In the genomic region with DNA sequence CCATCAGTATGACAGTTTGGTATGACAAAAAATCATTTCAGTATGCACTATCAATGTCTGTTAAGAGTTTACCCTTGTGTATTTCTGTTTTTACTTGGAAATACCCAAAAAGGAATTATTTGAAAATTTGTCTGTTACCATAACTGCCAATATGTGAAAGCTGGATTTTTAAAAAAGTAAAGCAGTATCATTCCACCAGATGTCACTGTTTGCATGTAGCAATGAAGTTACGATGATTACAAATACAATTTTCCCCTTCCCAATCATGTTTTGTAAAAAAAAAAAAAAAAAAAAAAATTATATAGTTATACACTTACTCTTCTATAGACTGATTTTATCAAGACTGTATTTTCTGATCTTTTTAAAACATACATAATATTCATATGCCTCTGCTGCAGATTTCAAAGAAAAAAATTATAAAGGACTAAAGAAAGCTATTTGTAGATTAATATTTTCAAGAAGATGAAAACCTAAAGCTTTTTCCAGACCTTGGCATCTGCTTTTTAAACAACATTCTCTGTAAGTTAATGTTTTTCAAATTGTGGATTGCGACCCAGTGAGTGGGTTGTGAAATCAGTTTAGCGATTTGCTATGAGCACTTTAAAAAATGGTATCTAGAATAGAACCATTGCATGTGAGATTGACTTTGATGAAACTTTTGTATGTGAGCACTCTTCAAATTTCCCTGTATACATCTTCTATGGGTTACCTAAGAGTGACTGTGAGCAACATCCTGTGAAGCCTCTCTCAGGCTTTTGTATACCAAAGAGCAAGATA, we compare ENCODE assay signal across 8 cellular contexts.
DNase-seq lines count a peak whose midpoint lies in the region; ATAC-seq, FAIRE-seq and TF ChIP-seq lines count a peak whose summit lies in the region.
"Had no signal": no experiment of that assay in that cellular context is flagged by ENCODE, and none has a peak within 500 bp of the region (broad histone marks: within the 10 kb centered on the region; RNA-seq: fewer than 3 reads in every experiment).

No MANE protein-coding gene starts in this region.

- BruUV-seq in mammary epithelial cell (replicated peaks; lab: Mats Ljungman, UMichigan) = no TSS peak

- in situ Hi-C loops in mammary epithelial cell (cut with MboI; ENCODE audit: low sequenced_read_pairs in 2 of 2) = loop anchor here (5.0 to 25.0 kb wide), 3 partner anchors 163 to 472 kb away; no protein-coding TSS in a partner anchor

- H3K4me3 Mint-ChIP-seq in mesothelial cell of epicardium = no peak overlapping the region

- no peaks in the 10 kb centered on the region for H3K9me3 Mint-ChIP-seq in mesothelial cell of epicardium

- CTCF ChIA-PET in mammary epithelial cell (lab: Charles Lee; ENCODE audit: low non-redundant PET) = interaction anchor here (0.6 to 0.9 kb wide), 4 partner anchors 8 to 194 kb away, joined by 3 to 9 read pairs (median 6); no protein-coding TSS in a partner anchor

- H4K20me1 ChIP-seq in DND-41 (ENCODE audit: insufficient read depth, low read length) (0 out of 2 replicates have a peak, but pooled peaks cover 2% of the 10 kb centered on the region), mammary epithelial cell (ENCODE audit: insufficient read depth, low read length) (no peaks in the 10 kb centered on the region)

- ATAC-seq in DND-41 (ENCODE audit: insufficient read depth, low read depth) = no peak

- no peak overlapping the region for H2AFZ ChIP-seq in DND-41 (ENCODE audit: low read depth, low read length)
- H2AFZ ChIP-seq in mammary epithelial cell (ENCODE audit: low read depth, low read length) = no peak overlapping the region

- H3K27ac Mint-ChIP-seq in mesothelial cell of epicardium = no peak overlapping the region

- no peak for FAIRE-seq in GM12892 (lab: Jason Lieb, UNC)

- H3K4me1 Mint-ChIP-seq in mesothelial cell of epicardium = peaks cover 2% of the 10 kb centered on the region

- H3K79me2 ChIP-seq in DND-41 (ENCODE audit: insufficient read depth, low read length) (no peaks in the 10 kb centered on the region), mammary epithelial cell (ENCODE audit: insufficient read depth, low read length) (no peaks in the 10 kb centered on the region)

- DNase-seq in DND-41 (no peak), NCI-H1105 (lab: John Stamatoyannopoulos, UW) (peak; percentile 8), mammary epithelial cell (no peak), mesothelial cell of epicardium (ENCODE audit: low spot score in 2 of 2, unreplicated experiment in 2 of 2) (no peak), GM12892 (ENCODE audit: insufficient read length) (no peak), COR-L47 (lab: John Stamatoyannopoulos, UW) (no peak)
- no peak for DNase-seq in activated naive CD4-positive, alpha-beta T cell (lab: John Stamatoyannopoulos, UW)

- TF ChIP-seq CTCF in DND-41 (IDR thresholded peaks at IDR 0.05; ENCODE audit: borderline replicate concordance, extremely low read depth, low read length, poor library complexity, severe bottlenecking) (peak; percentile 31), mammary epithelial cell (conservative IDR thresholded peaks at IDR 0.05 in 1 of 2, IDR thresholded peaks at IDR 0.05 in 1 of 2; ENCODE audit: extremely low read depth in 1 of 2, insufficient read depth in 1 of 2, low read depth in 1 of 2, low read length in 2 of 2) (peak; percentile 44 to 59), mesothelial cell of epicardium (IDR thresholded peaks at IDR 0.05; ENCODE audit: unreplicated experiment) (peak; percentile 19)

- no peaks in the 10 kb centered on the region for H3K36me3 Mint-ChIP-seq in mesothelial cell of epicardium

- intact Hi-C loops in mammary epithelial cell (cut with micrococcal nuclease) = loop anchor here (1.0 to 5.0 kb wide), 3 partner anchors 165 to 1158 kb away; no protein-coding TSS in a partner anchor

- H3K4me2 ChIP-seq in DND-41 (ENCODE audit: insufficient read depth, low read length) (no peak overlapping the region), mammary epithelial cell (ENCODE audit: insufficient read depth, low read depth, low read length) (no peak overlapping the region)

- no peaks in the 10 kb centered on the region for H3K36me3 ChIP-seq in DND-41 (ENCODE audit: insufficient read depth, low read length)
- H3K36me3 ChIP-seq in mammary epithelial cell (ENCODE audit: insufficient read depth, low read length) = no peaks in the 10 kb centered on the region
- H3K36me3 ChIP-seq: neutrophil had no signal

- H3K27me3 Mint-ChIP-seq in mesothelial cell of epicardium (ENCODE audit: low read depth) = peaks cover 19% of the 10 kb centered on the region

- no peak overlapping the region for H3K9ac ChIP-seq in DND-41 (ENCODE audit: low read depth, low read length)
- H3K9ac ChIP-seq in mammary epithelial cell (ENCODE audit: insufficient read depth, low read length) = no peak overlapping the region

- H3K27ac ChIP-seq in DND-41 (ENCODE audit: low read length) (no peak overlapping the region), mammary epithelial cell (ENCODE audit: insufficient read depth, low read depth, low read length) (no peak overlapping the region)
- H3K27ac ChIP-seq: neutrophil had no signal

- no peak for TF ChIP-seq POLR2A in GM12892 (IDR thresholded peaks at IDR 0.05; ENCODE audit: low read depth, low read length)

- WGBS in mammary epithelial cell (ENCODE audit: low coverage, missing lambda C conversion rate) = 89% methylated on average over 2 of the region's 3 CpGs

- dilution Hi-C loops in mammary epithelial cell (cut with HindIII; ENCODE audit: low sequenced_read_pairs) = no loop called here

- H3K4me1 ChIP-seq in DND-41 (ENCODE audit: insufficient read depth, low read length) (no peaks in the 10 kb centered on the region), mammary epithelial cell (ENCODE audit: insufficient read depth, low read length) (no peaks in the 10 kb centered on the region)

- H3K4me3 ChIP-seq in DND-41 (ENCODE audit: low read depth in 1 of 2, low read length in 2 of 2) (no peak overlapping the region), mammary epithelial cell (replicated peaks in 1 of 3; ENCODE audit: insufficient read depth in 1 of 3, low read depth in 2 of 3, low read length in 3 of 3) (no peak overlapping the region)

- no peaks in the 10 kb centered on the region for H3K27me3 ChIP-seq in DND-41 (ENCODE audit: insufficient read depth, low read length, poor library complexity)
- peaks cover 11% of the 10 kb centered on the region for H3K27me3 ChIP-seq in mammary epithelial cell (ENCODE audit: insufficient read depth, low read length)
- H3K27me3 ChIP-seq: neutrophil had no signal

- H3K9me3 ChIP-seq in DND-41 (ENCODE audit: insufficient read depth, low read length, severe bottlenecking) (no peaks in the 10 kb centered on the region), mammary epithelial cell (replicated peaks; ENCODE audit: insufficient read depth, low read length) (no peaks in the 10 kb centered on the region)
- H3K9me3 ChIP-seq: neutrophil had no signal
